Comparison of ENCODE assay signal across 14 cellular contexts in the genomic region with DNA sequence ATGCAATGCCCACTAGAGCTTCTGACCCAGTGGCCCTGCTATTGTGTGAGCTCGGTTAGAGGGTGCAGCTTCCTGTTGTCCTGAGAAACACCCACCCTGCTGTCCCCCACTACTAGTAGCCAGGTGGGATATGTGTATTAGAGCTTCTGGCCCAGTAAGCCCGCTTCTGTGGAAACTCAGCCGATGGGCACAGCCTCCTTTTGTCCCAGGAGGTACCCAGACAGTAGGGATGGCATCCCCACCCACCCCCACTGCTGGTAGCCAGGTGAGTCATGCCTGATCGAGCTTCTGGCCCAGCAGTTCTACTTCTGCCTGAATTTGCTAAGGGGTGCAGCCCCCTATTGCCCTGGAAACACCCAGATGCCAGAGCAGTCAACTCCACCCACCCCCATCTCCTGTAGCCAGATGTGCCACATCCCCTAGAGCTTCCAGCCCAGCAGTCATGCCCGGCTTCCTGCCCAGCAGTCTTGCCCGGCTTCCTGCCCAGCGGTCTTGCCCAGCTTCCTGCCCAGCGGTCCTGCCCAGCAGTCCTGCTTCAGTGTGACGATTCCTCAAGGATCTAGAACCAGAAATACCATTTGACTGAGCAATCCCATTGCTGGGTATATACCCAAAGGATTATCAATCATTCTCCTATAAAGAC.
"Had no signal": no experiment of that assay in that cellular context is flagged by ENCODE, and none has a peak within 500 bp of the region (broad histone marks: within the 10 kb centered on the region; RNA-seq: fewer than 3 reads in every experiment).

No MANE protein-coding gene starts in this region.

- ATAC-seq: foreskin keratinocyte; left colon; left ventricle myocardium superior; naive thymus-derived CD8-positive, alpha-beta T cell; sciatic nerve had no signal

- H3K27me3 Mint-ChIP-seq: naive thymus-derived CD8-positive, alpha-beta T cell had no signal

- H3K4me3 Mint-ChIP-seq: endodermal cell, immature natural killer cell had no signal

- H3K36me3 Mint-ChIP-seq: immature natural killer cell had no signal

- DNase-seq: effector CD4-positive, alpha-beta T cell; erythroblast; foreskin keratinocyte; immature natural killer cell; left colon; left ventricle myocardium superior; mesendoderm; naive thymus-derived CD8-positive, alpha-beta T cell; stimulated activated CD4-positive, alpha-beta T cell treated with anti-CD3 and anti-CD28 coated beads, Interleukin-2, amount 100 ng/mL, for 24 hours; stimulated activated CD4-positive, alpha-beta T cell treated with anti-CD3 and anti-CD28 coated beads, Interleukin-4, amount 100 ng/mL, for 4 hours; stimulated activated naive CD4-positive, alpha-beta T cell treated with Interleukin-2 at 50 U/mL for 16 hours; trophoblast cell had no signal

- H3K27ac Mint-ChIP-seq: endodermal cell, immature natural killer cell had no signal

- H3K4me1 Mint-ChIP-seq: endodermal cell, immature natural killer cell had no signal
